In genomic region chr12:2083561-2083960, GRCh38 we compare ENCODE assay signal across 1 cellular context.
TF ChIP-seq lines count a peak whose summit lies in the region.

No MANE protein-coding gene starts in this region.

TF ChIP-seq in SK-N-SH, 30 proteins besides CTCF, POLR2A, EP300 and RAD21 (continued from another document):
- TF ChIP-seq EZH2phosphoT487 (IDR thresholded peaks at IDR 0.05; ENCODE audit: borderline replicate concordance, low read depth) = no peak
- no peak for TF ChIP-seq NRF1 (IDR thresholded peaks at IDR 0.05; ENCODE audit: low read depth, low read length)
- TF ChIP-seq USF1 (IDR thresholded peaks at IDR 0.05; ENCODE audit: borderline replicate concordance, low read depth) = no peak
- TF ChIP-seq USF2 (IDR thresholded peaks at IDR 0.05; ENCODE audit: borderline replicate concordance, low read depth, low read length) = no peak
- TF ChIP-seq CHD2 (IDR thresholded peaks at IDR 0.05; ENCODE audit: low read length, partially characterized antibody) = no peak
- TF ChIP-seq RCOR1 (IDR thresholded peaks at IDR 0.05; ENCODE audit: low read length) = no peak
- no peak for TF ChIP-seq IRF3 (IDR thresholded peaks at IDR 0.05; ENCODE audit: low read depth, low read length)
- no peak for TF ChIP-seq TEAD4 (IDR thresholded peaks at IDR 0.05; ENCODE audit: borderline replicate concordance, insufficient read depth)
